Comparison of ENCODE assay signal across 32 cellular contexts in the genomic region with DNA sequence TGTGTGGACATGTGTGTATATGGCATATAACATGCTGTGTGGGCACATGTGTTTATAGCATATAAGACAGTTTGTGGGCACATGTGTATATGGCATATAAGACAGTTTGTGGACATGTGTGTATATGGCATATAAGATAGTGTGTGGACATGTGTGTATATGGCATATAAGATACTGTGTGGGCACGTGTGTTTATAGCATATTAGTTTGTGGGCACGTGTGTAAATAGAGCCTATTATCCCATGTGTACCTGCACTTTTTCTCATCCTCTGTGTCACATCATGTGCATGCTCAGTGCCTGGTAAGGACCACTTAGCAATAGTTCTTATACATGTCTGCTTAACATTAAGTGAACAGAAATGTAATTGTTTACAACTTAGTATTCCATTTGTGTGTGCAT. TPM values are rescaled to one million over a fixed set of nuclear protein-coding genes. Genes with fewer than 3 reads are reported as not detected.
"Had no signal": no experiment of that assay in that cellular context is flagged by ENCODE, and none has a peak within 500 bp of the region (broad histone marks: within the 10 kb centered on the region; RNA-seq: fewer than 3 reads in every experiment).

No MANE protein-coding gene starts in this region.

- H3K36me3 ChIP-seq: neural progenitor cell, ovary, prostate gland, right atrium auricular region, stomach, thoracic aorta, tibial nerve, upper lobe of left lung, uterus had no signal

- H3K4me3 ChIP-seq: neural progenitor cell, ovary, prostate gland, right atrium auricular region, skin epidermis, smooth muscle cell, spleen, stomach, thoracic aorta, thyroid gland, tibial nerve, upper lobe of left lung, uterus had no signal

- H3K9me3 ChIP-seq: ovary, prostate gland, right atrium auricular region, spleen, stomach, thoracic aorta, thyroid gland, tibial nerve, upper lobe of left lung, uterus had no signal

- H3K9me3 Mint-ChIP-seq: natural killer cell; nephron; neural progenitor cell; stimulated activated naive B cell treated with anti-CD40 and anti-IgM and Interleukin-4, amounts not matched to agents 10 μg/mL and 1 μg/mL and 100 μg/mL, for 72 hours had no signal

- H3K27me3 ChIP-seq: neural progenitor cell, ovary, right atrium auricular region, thyroid gland, tibial nerve, upper lobe of left lung, uterus had no signal

- H3K4me1 ChIP-seq: neural progenitor cell, parathyroid adenoma, prostate gland, right atrium auricular region, stomach, tibial nerve, upper lobe of left lung, uterus had no signal

- DNase-seq: naive thymus-derived CD4-positive, alpha-beta T cell; natural killer cell; occipital lobe; ovary; retina; spleen; stimulated activated CD4-positive, alpha-beta T cell treated with anti-CD3 and anti-CD28 coated beads, Interleukin-12 subunit alpha, Interleukin-12 subunit beta, amount 100 ng/mL, for 4 hours; stimulated activated CD4-positive, alpha-beta T cell treated with anti-CD3 and anti-CD28 coated beads, Interleukin-1b, Interleukin-23, amount 100 ng/mL, for 48 hours; stimulated activated CD4-positive, alpha-beta T cell treated with anti-CD3 and anti-CD28 coated beads, Interleukin-4, amount 100 ng/mL, for 24 hours; stimulated activated naive B cell treated with anti-CD40 and anti-IgM and Interleukin-4, amounts not matched to agents 10 μg/mL and 1 μg/mL and 100 μg/mL, for 72 hours; stimulated activated naive CD4-positive, alpha-beta T cell treated with Interleukin-2 at 50 U/mL for 16 hours; stomach; thyroid gland; trophoblast cell; upper lobe of left lung; uterus had no signal

- H3K4me2 ChIP-seq: neural progenitor cell, smooth muscle cell had no signal

- H2AFZ ChIP-seq: neural progenitor cell, parathyroid adenoma had no signal

- H3K36me3 Mint-ChIP-seq: naive thymus-derived CD4-positive, alpha-beta T cell; natural killer cell; neural progenitor cell; stimulated activated effector memory CD8-positive, alpha-beta T cell treated with anti-CD3 and anti-CD28 coated beads, Interleukin-12 subunit alpha, Interleukin-12 subunit beta, amount 100 ng/mL, for 72 hours; stimulated activated naive B cell treated with anti-CD40 and anti-IgM and Interleukin-4, amounts not matched to agents 10 μg/mL and 1 μg/mL and 100 μg/mL, for 72 hours had no signal

- H3K27ac Mint-ChIP-seq: natural killer cell; nephron; neural progenitor cell; stimulated activated effector memory CD8-positive, alpha-beta T cell treated with anti-CD3 and anti-CD28 coated beads, Interleukin-12 subunit alpha, Interleukin-12 subunit beta, amount 100 ng/mL, for 72 hours; stimulated activated naive B cell treated with anti-CD40 and anti-IgM and Interleukin-4, amounts not matched to agents 10 μg/mL and 1 μg/mL and 100 μg/mL, for 72 hours; stimulated activated naive CD8-positive, alpha-beta T cell treated with anti-CD3 and anti-CD28 coated beads, Interleukin-15, Interleukin-2, amounts not matched to agents 100 ng/mL and 50 ng/mL, for 24 hours had no signal

- H3K9ac ChIP-seq: neural progenitor cell, parathyroid adenoma had no signal

- H3K79me2 ChIP-seq: parathyroid adenoma had no signal

- H3K4me1 Mint-ChIP-seq: naive thymus-derived CD4-positive, alpha-beta T cell; natural killer cell; nephron; neural progenitor cell; stimulated activated effector memory CD8-positive, alpha-beta T cell treated with anti-CD3 and anti-CD28 coated beads, Interleukin-12 subunit alpha, Interleukin-12 subunit beta, amount 100 ng/mL, for 72 hours; stimulated activated naive B cell treated with anti-CD40 and anti-IgM and Interleukin-4, amounts not matched to agents 10 μg/mL and 1 μg/mL and 100 μg/mL, for 72 hours had no signal

- H3K27ac ChIP-seq: neural progenitor cell, ovary, parathyroid adenoma, prostate gland, right atrium auricular region, skin epidermis, stomach, thoracic aorta, tibial nerve, upper lobe of left lung, uterus had no signal

- H3K4me3 Mint-ChIP-seq: naive thymus-derived CD4-positive, alpha-beta T cell; natural killer cell; nephron; neural progenitor cell; stimulated activated effector memory CD8-positive, alpha-beta T cell treated with anti-CD3 and anti-CD28 coated beads, Interleukin-12 subunit alpha, Interleukin-12 subunit beta, amount 100 ng/mL, for 72 hours; stimulated activated naive CD8-positive, alpha-beta T cell treated with anti-CD3 and anti-CD28 coated beads, Interleukin-15, Interleukin-2, amounts not matched to agents 100 ng/mL and 50 ng/mL, for 24 hours had no signal

- ATAC-seq: naive thymus-derived CD4-positive, alpha-beta T cell; natural killer cell; sciatic nerve; stimulated activated effector memory CD8-positive, alpha-beta T cell treated with anti-CD3 and anti-CD28 coated beads, Interleukin-12 subunit alpha, Interleukin-12 subunit beta, amount 100 ng/mL, for 72 hours; stimulated activated naive B cell treated with anti-CD40 and anti-IgM and Interleukin-4, amounts not matched to agents 10 μg/mL and 1 μg/mL and 100 μg/mL, for 72 hours had no signal

RNA-seq across cellular contexts. Expression of a gene that starts 45.2 kb away (rescaled TPM):
- total RNA-seq: natural killer cell, occipital lobe, osteoblast, pulmonary artery endothelial cell, smooth muscle cell, temporal lobe had no signal
- polyA plus RNA-seq: naive thymus-derived CD4-positive, alpha-beta T cell; neural cell; smooth muscle cell had no signal
